23 cellular contexts compared by ENCODE assay signal in genomic region chr6:10730254-10730653, GRCh38. TPM values are rescaled to one million over a fixed set of nuclear protein-coding genes. Genes with fewer than 3 reads are reported as not detected.
DNase-seq lines count a peak whose midpoint lies in the region; ATAC-seq, FAIRE-seq and TF ChIP-seq lines count a peak whose summit lies in the region.
"Had no signal": no experiment of that assay in that cellular context is flagged by ENCODE, and none has a peak within 500 bp of the region (broad histone marks: within the 10 kb centered on the region; RNA-seq: fewer than 3 reads in every experiment).

No MANE protein-coding gene starts in this region.

- H3K27me3 Mint-ChIP-seq in activated T-cell treated with anti-CD3 and anti-CD28 coated beads, Interleukin-2, amount 50 U/mL, for 24 hours = no peaks in the 10 kb centered on the region
- H3K27me3 Mint-ChIP-seq in activated T-cell treated with anti-CD3 and anti-CD28 coated beads, Interleukin-2, amount 50 U/mL, for 4 hours (ENCODE audit: low read depth) = no peaks in the 10 kb centered on the region
- H3K27me3 Mint-ChIP-seq in astrocyte (ENCODE audit: low read depth, unreplicated experiment) = no peaks in the 10 kb centered on the region
- H3K27me3 Mint-ChIP-seq: activated CD4-positive, alpha-beta memory T cell treated with anti-CD3 and anti-CD28 coated beads, Interleukin-2, amount 10 ng/mL, durations not matched to agents 7 days and 5 days; naive thymus-derived CD4-positive, alpha-beta T cell; type B pancreatic cell had no signal

- H4K20me1 ChIP-seq in astrocyte (ENCODE audit: insufficient read depth, low read length) = peaks cover 9% of the 10 kb centered on the region
- H4K20me1 ChIP-seq: BLaER1 had no signal

- peaks cover 74% of the 10 kb centered on the region for H3K36me3 Mint-ChIP-seq in activated T-cell treated with anti-CD3 and anti-CD28 coated beads, Interleukin-2, amount 50 U/mL, for 24 hours (ENCODE audit: low read depth)
- H3K36me3 Mint-ChIP-seq in activated T-cell treated with anti-CD3 and anti-CD28 coated beads, Interleukin-2, amount 50 U/mL, for 4 hours (ENCODE audit: insufficient read depth) = peaks cover 19% of the 10 kb centered on the region
- H3K36me3 Mint-ChIP-seq in astrocyte (ENCODE audit: low read depth, unreplicated experiment) = peaks cover 26% of the 10 kb centered on the region

- no peak for TF ChIP-seq CTCF in astrocyte (IDR thresholded peaks at IDR 0.05; ENCODE audit: insufficient read depth, low read depth, low read length)
- TF ChIP-seq CTCF in parathyroid adenoma (IDR thresholded peaks at IDR 0.05) = no peak
- TF ChIP-seq CTCF in WERI-Rb-1 (IDR thresholded peaks at IDR 0.05; ENCODE audit: low read depth, low read length) = no peak
- TF ChIP-seq CTCF in GM10248 (IDR thresholded peaks at IDR 0.05; ENCODE audit: control extremely low read depth, extremely low read depth, low read depth, missing control alignments) = no peak

- H3K9me3 Mint-ChIP-seq in activated T-cell treated with anti-CD3 and anti-CD28 coated beads, Interleukin-2, amount 50 U/mL, for 24 hours = no peaks in the 10 kb centered on the region
- no peaks in the 10 kb centered on the region for H3K9me3 Mint-ChIP-seq in activated T-cell treated with anti-CD3 and anti-CD28 coated beads, Interleukin-2, amount 50 U/mL, for 4 hours
- no peaks in the 10 kb centered on the region for H3K9me3 Mint-ChIP-seq in astrocyte (ENCODE audit: unreplicated experiment)
- H3K9me3 Mint-ChIP-seq: activated CD4-positive, alpha-beta memory T cell treated with anti-CD3 and anti-CD28 coated beads, Interleukin-2, amount 10 ng/mL, durations not matched to agents 7 days and 5 days; HFFc6; naive thymus-derived CD4-positive, alpha-beta T cell; type B pancreatic cell; WTC11 had no signal

- H3K27ac ChIP-seq in astrocyte (ENCODE audit: low read depth, low read length) = no peak overlapping the region
- peak overlapping the region; percentile 60 for H3K27ac ChIP-seq in parathyroid adenoma
- no peak overlapping the region for H3K27ac ChIP-seq in WERI-Rb-1
- H3K27ac ChIP-seq: BLaER1 had no signal

- H3K4me1 Mint-ChIP-seq in activated T-cell treated with anti-CD3 and anti-CD28 coated beads, Interleukin-2, amount 50 U/mL, for 24 hours (ENCODE audit: low read depth) = peaks cover 12% of the 10 kb centered on the region
- peaks cover 9% of the 10 kb centered on the region for H3K4me1 Mint-ChIP-seq in activated T-cell treated with anti-CD3 and anti-CD28 coated beads, Interleukin-2, amount 50 U/mL, for 4 hours (ENCODE audit: low read depth)
- H3K4me1 Mint-ChIP-seq in astrocyte (ENCODE audit: low read depth, unreplicated experiment) = peaks cover 32% of the 10 kb centered on the region

- POLR2A ChIA-PET in GM10248 (lab: Yijun Ruan, JAX) = no interaction called here

- H2AFZ ChIP-seq in astrocyte (ENCODE audit: low read depth, low read length) = no peak overlapping the region
- H2AFZ ChIP-seq in parathyroid adenoma = no peak overlapping the region

- H3K79me2 ChIP-seq in astrocyte (ENCODE audit: insufficient read depth, low read length) (peaks cover 16% of the 10 kb centered on the region), parathyroid adenoma (no peaks in the 10 kb centered on the region)

- CTCF ChIA-PET in GM10248 (lab: Yijun Ruan, JAX) = interaction anchor here (1.8 kb wide), 1 partner anchor 252 kb away, joined by 4 read pairs; no protein-coding TSS in a partner anchor

- no peak for FAIRE-seq in astrocyte (lab: Jason Lieb, UNC)

- H3K4me2 ChIP-seq in astrocyte (ENCODE audit: low read length) (no peak overlapping the region), parathyroid adenoma (ENCODE audit: low read length) (peak overlapping the region; percentile 41)
- H3K4me2 ChIP-seq: BLaER1 had no signal

- H3K4me1 ChIP-seq in astrocyte (ENCODE audit: insufficient read depth, low read length) (peaks cover 5% of the 10 kb centered on the region), parathyroid adenoma (peaks cover 20% of the 10 kb centered on the region)

- ATAC-seq in activated T-cell treated with anti-CD3 and anti-CD28 coated beads, Interleukin-2, amount 50 U/mL, for 4 hours = no peak
- ATAC-seq: naive thymus-derived CD4-positive, alpha-beta T cell; sciatic nerve; WTC11 had no signal

- H3K4me3 ChIP-seq in astrocyte (ENCODE audit: insufficient read depth, low read depth, low read length) (no peak overlapping the region), parathyroid adenoma (ENCODE audit: low read depth, low read length) (peak overlapping the region; percentile 14), WERI-Rb-1 (ENCODE audit: low read depth, low read length) (no peak overlapping the region)
- H3K4me3 ChIP-seq: BLaER1 had no signal

- H3K27ac Mint-ChIP-seq in activated T-cell treated with anti-CD3 and anti-CD28 coated beads, Interleukin-2, amount 50 U/mL, for 24 hours = peak overlapping the region; percentile 1
- H3K27ac Mint-ChIP-seq in astrocyte (ENCODE audit: unreplicated experiment) = peak overlapping the region; percentile 58
- H3K27ac Mint-ChIP-seq: activated CD4-positive, alpha-beta memory T cell treated with anti-CD3 and anti-CD28 coated beads, Interleukin-2, amount 10 ng/mL, durations not matched to agents 7 days and 5 days; HFFc6; type B pancreatic cell; WTC11 had no signal

- H3K36me3 ChIP-seq in astrocyte (ENCODE audit: insufficient read depth, low read length) = peaks cover 20% of the 10 kb centered on the region
- H3K36me3 ChIP-seq in parathyroid adenoma (ENCODE audit: control insufficient read depth, insufficient read depth, low read length) = no peaks in the 10 kb centered on the region
- H3K36me3 ChIP-seq in WERI-Rb-1 = peaks cover 72% of the 10 kb centered on the region

- DNase-seq in activated T-cell treated with anti-CD3 and anti-CD28 coated beads, Interleukin-2, amount 50 U/mL, for 24 hours = no peak
- DNase-seq in activated T-cell treated with anti-CD3 and anti-CD28 coated beads, Interleukin-2, amount 50 U/mL, for 4 hours = no peak
- DNase-seq in NOMO-1 treated with DMSO at 0.1 percent for 48 hours (lab: John Stamatoyannopoulos, UW; ENCODE audit: unreplicated experiment) = peak; percentile 34
- DNase-seq in astrocyte (ENCODE audit: low read depth) = no peak
- DNase-seq in WERI-Rb-1 = no peak
- no peak for DNase-seq in dedifferentiated amniotic fluid mesenchymal stem cell (ENCODE audit: extremely low spot score)
- no peak for DNase-seq in GM10248 (ENCODE audit: extremely low spot score)
- DNase-seq: activated CD4-positive, alpha-beta memory T cell treated with anti-CD3 and anti-CD28 coated beads, Interleukin-2, amount 10 ng/mL, durations not matched to agents 7 days and 5 days; dermis blood vessel endothelial cell; DND-41; HFFc6; Karpas-422; left cardiac atrium; naive thymus-derived CD4-positive, alpha-beta T cell; NCI-H2081 treated with DMSO at 0.1 percent for 48 hours; SHP77; stimulated activated CD4-positive, alpha-beta T cell treated with anti-CD3 and anti-CD28 coated beads, Interleukin-15, amount 100 ng/mL, for 24 hours had no signal

- H3K4me3 Mint-ChIP-seq in activated T-cell treated with anti-CD3 and anti-CD28 coated beads, Interleukin-2, amount 50 U/mL, for 24 hours = no peak overlapping the region
- H3K4me3 Mint-ChIP-seq in activated T-cell treated with anti-CD3 and anti-CD28 coated beads, Interleukin-2, amount 50 U/mL, for 4 hours = no peak overlapping the region
- H3K4me3 Mint-ChIP-seq in astrocyte (ENCODE audit: unreplicated experiment) = no peak overlapping the region
- H3K4me3 Mint-ChIP-seq: activated CD4-positive, alpha-beta memory T cell treated with anti-CD3 and anti-CD28 coated beads, Interleukin-2, amount 10 ng/mL, durations not matched to agents 7 days and 5 days; HFFc6; naive thymus-derived CD4-positive, alpha-beta T cell; type B pancreatic cell; WTC11 had no signal

- H3K9ac ChIP-seq in astrocyte (ENCODE audit: low read length) (no peak overlapping the region), parathyroid adenoma (no peak overlapping the region)
- H3K9ac ChIP-seq: BLaER1 had no signal

- H3K9me3 ChIP-seq in astrocyte (ENCODE audit: insufficient read depth, low read depth, low read length) (no peaks in the 10 kb centered on the region), parathyroid adenoma (ENCODE audit: control insufficient read depth, low read length) (no peaks in the 10 kb centered on the region), WERI-Rb-1 (ENCODE audit: severe bottlenecking) (no peaks in the 10 kb centered on the region)
- H3K9me3 ChIP-seq: BLaER1 had no signal

- H3K27me3 ChIP-seq in astrocyte (ENCODE audit: insufficient read depth, low read length) (no peaks in the 10 kb centered on the region), parathyroid adenoma (ENCODE audit: control insufficient read depth, insufficient read depth, low read length) (no peaks in the 10 kb centered on the region), WERI-Rb-1 (ENCODE audit: insufficient read depth, low read depth, severe bottlenecking) (no peaks in the 10 kb centered on the region)
- H3K27me3 ChIP-seq: BLaER1 had no signal

RNA-seq across cellular contexts. Expression of gene TMEM14C, which starts 7.4 kb away (rescaled TPM):
- total RNA-seq in activated T-cell treated with anti-CD3 and anti-CD28 coated beads, Interleukin-2, amount 50 U/mL, for 4 hours = 10 to 100 TPM; 35.4 to 47.2 (median 38.3) TPM
- 128 and 134 TPM in 2 replicates for total RNA-seq in astrocyte

RNA-seq across cellular contexts. Expression of gene TMEM14B, which starts 17.4 kb away (rescaled TPM):
- total RNA-seq in activated T-cell treated with anti-CD3 and anti-CD28 coated beads, Interleukin-2, amount 50 U/mL, for 4 hours = 10 to 100 TPM; 84.0 to 85.0 (median 84.4) TPM
- 52.2 and 52.8 TPM in 2 replicates for total RNA-seq in astrocyte

RNA-seq across cellular contexts. Expression of gene PAK1IP1, which starts 35.5 kb away (rescaled TPM):
- total RNA-seq in activated T-cell treated with anti-CD3 and anti-CD28 coated beads, Interleukin-2, amount 50 U/mL, for 4 hours = 10 to 100 TPM; 79.2 to 87.9 (median 87.6) TPM
- total RNA-seq in astrocyte = 20.1 and 21.9 TPM in 2 replicates

RNA-seq across cellular contexts. Expression of gene C6orf52, which starts 35.8 kb away (rescaled TPM):
- total RNA-seq in activated T-cell treated with anti-CD3 and anti-CD28 coated beads, Interleukin-2, amount 50 U/mL, for 4 hours = 1 to 10 TPM; 2.5 to 5.3 (median 4.3) TPM
- total RNA-seq in astrocyte = 2.3 and 2.9 TPM in 2 replicates
- total RNA-seq: dermis blood vessel endothelial cell, HFFc6, left cardiac atrium, osteoblast had no signal
